ENCODE assay signal across 22 cellular contexts in the genomic region with DNA sequence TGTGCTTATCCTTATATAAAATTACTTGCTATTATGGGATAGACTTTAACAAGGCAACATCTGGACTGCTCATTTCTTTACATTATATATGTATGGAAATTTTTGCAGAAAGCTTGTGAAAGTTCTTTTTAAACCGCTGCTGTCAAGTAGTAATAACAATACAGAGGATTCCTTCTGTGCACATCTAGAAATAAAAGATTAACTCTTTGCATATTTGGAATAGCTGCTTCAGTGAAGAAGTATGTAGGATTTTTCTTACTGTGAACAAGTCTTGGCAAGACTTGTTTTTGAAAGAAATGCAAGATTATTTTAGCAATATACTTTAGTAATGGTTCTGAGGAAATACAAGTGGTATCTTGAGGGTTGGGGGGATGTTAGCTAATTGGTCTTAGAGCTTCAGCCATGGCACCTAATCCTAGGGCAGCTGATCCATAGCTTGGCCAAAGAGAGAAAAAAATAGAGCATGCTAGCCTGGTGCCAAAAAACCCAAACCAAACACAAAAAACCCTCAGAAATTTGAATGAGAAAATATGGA. TPM values are rescaled to one million over a fixed set of nuclear protein-coding genes. Genes with fewer than 3 reads are reported as not detected.
DNase-seq lines count a peak whose midpoint lies in the region; ATAC-seq, FAIRE-seq and TF ChIP-seq lines count a peak whose summit lies in the region.
"Had no signal": no experiment of that assay in that cellular context is flagged by ENCODE, and none has a peak within 500 bp of the region (broad histone marks: within the 10 kb centered on the region; RNA-seq: fewer than 3 reads in every experiment).

No MANE protein-coding gene starts in this region.

- no peak for ATAC-seq in GM21723 (IDR thresholded peaks at IDR 0.05; ENCODE audit: unreplicated experiment)
- no peak for ATAC-seq in left cardiac atrium
- ATAC-seq: activated CD4-positive, CD25-positive, alpha-beta regulatory T cell treated with anti-CD3 and anti-CD28 coated beads, Interleukin-2, amount 50 U/mL, for 24 hours; activated T-helper 17 cell treated with anti-CD3 and anti-CD28 coated beads, Interleukin-2, amount 50 U/mL, for 72 hours; right cardiac atrium; stimulated activated naive CD8-positive, alpha-beta T cell treated with anti-CD3 and anti-CD28 coated beads, Interleukin-15, amount 100 ng/mL, for 72 hours had no signal

- no peaks in the 10 kb centered on the region for H3K27me3 ChIP-seq in breast epithelium
- no peaks in the 10 kb centered on the region for H3K27me3 ChIP-seq in bronchial epithelial cell (ENCODE audit: control insufficient read depth, insufficient read depth, low read length)
- H3K27me3 ChIP-seq in thyroid gland: no peaks in the 10 kb centered on the region
- H3K27me3 ChIP-seq: neutrophil had no signal

- H3K9me3 Mint-ChIP-seq in MCF 10A (ENCODE audit: unreplicated experiment): no peaks in the 10 kb centered on the region
- peaks cover 12% of the 10 kb centered on the region for H3K9me3 Mint-ChIP-seq in glutamatergic neuron (ENCODE audit: unreplicated experiment)
- H3K9me3 Mint-ChIP-seq: activated T-helper 17 cell treated with anti-CD3 and anti-CD28 coated beads, Interleukin-2, amount 50 U/mL, for 72 hours; stimulated activated naive CD8-positive, alpha-beta T cell treated with anti-CD3 and anti-CD28 coated beads, Interleukin-15, amount 100 ng/mL, for 72 hours had no signal

- H3K9me3 ChIP-seq in breast epithelium (no peaks in the 10 kb centered on the region), thyroid gland (no peaks in the 10 kb centered on the region)
- H3K9me3 ChIP-seq: neutrophil had no signal

- WGBS in thyroid gland, 2 donors: 23 to 38% methylated on average over 1 of the region's 1 CpG

- no peak overlapping the region for H3K27ac ChIP-seq in breast epithelium
- peak overlapping the region; percentile 32 to 87 (median 51) for H3K27ac ChIP-seq in thyroid gland
- H3K27ac ChIP-seq: neutrophil had no signal

- DNase-seq in MCF 10A (ENCODE audit: unreplicated experiment) (no peak), breast epithelium (ENCODE audit: low spot score in 2 of 2) (no peak), bronchial epithelial cell (ENCODE audit: low read depth) (peak; percentile 29), glutamatergic neuron (no peak), thyroid gland (no peak), left cardiac atrium (no peak)
- no peak for DNase-seq in stimulated activated CD4-positive, alpha-beta T cell treated with anti-CD3 and anti-CD28 coated beads, Interleukin-2, amount 100 ng/mL, for 24 hours
- DNase-seq: activated CD8-positive, alpha-beta memory T cell treated with anti-CD3 and anti-CD28 coated beads for 24 hours; amniotic stem cell; MV-4-11; NCI-H1930; NCI-H446; right cardiac atrium; stimulated activated naive CD8-positive, alpha-beta T cell treated with anti-CD3 and anti-CD28 coated beads, Interleukin-15, amount 100 ng/mL, for 72 hours had no signal

- H3K4me3 Mint-ChIP-seq in MCF 10A (ENCODE audit: unreplicated experiment) (peak overlapping the region; percentile 41), glutamatergic neuron (ENCODE audit: unreplicated experiment) (peak overlapping the region; percentile 47)
- H3K4me3 Mint-ChIP-seq: activated T-helper 17 cell treated with anti-CD3 and anti-CD28 coated beads, Interleukin-2, amount 50 U/mL, for 72 hours; stimulated activated naive CD8-positive, alpha-beta T cell treated with anti-CD3 and anti-CD28 coated beads, Interleukin-15, amount 100 ng/mL, for 72 hours had no signal

- H3K36me3 ChIP-seq in breast epithelium: no peaks in the 10 kb centered on the region
- no peaks in the 10 kb centered on the region for H3K36me3 ChIP-seq in bronchial epithelial cell (ENCODE audit: control insufficient read depth, insufficient read depth, low read length)
- H3K36me3 ChIP-seq in thyroid gland: no peaks in the 10 kb centered on the region
- H3K36me3 ChIP-seq: neutrophil had no signal

- H3K27me3 Mint-ChIP-seq in MCF 10A (ENCODE audit: insufficient read depth, unreplicated experiment) (no peaks in the 10 kb centered on the region), glutamatergic neuron (ENCODE audit: unreplicated experiment) (peaks cover 10% of the 10 kb centered on the region)
- H3K27me3 Mint-ChIP-seq: activated T-helper 17 cell treated with anti-CD3 and anti-CD28 coated beads, Interleukin-2, amount 50 U/mL, for 72 hours; stimulated activated naive CD8-positive, alpha-beta T cell treated with anti-CD3 and anti-CD28 coated beads, Interleukin-15, amount 100 ng/mL, for 72 hours had no signal

- no peak for TF ChIP-seq POLR2A in breast epithelium (IDR thresholded peaks at IDR 0.05)
- TF ChIP-seq POLR2A in thyroid gland (IDR thresholded peaks at IDR 0.05): no peak

- TF ChIP-seq CTCF in MCF 10A (IDR thresholded peaks at IDR 0.05; ENCODE audit: unreplicated experiment) (no peak), breast epithelium (IDR thresholded peaks at IDR 0.05) (no peak), bronchial epithelial cell (IDR thresholded peaks at IDR 0.05; ENCODE audit: insufficient read depth, low read length, severe bottlenecking) (no peak), glutamatergic neuron (IDR thresholded peaks at IDR 0.05; ENCODE audit: partially characterized antibody, unreplicated experiment) (no peak), thyroid gland (IDR thresholded peaks at IDR 0.05) (no peak)

- intact Hi-C loops in MCF 10A (cut with micrococcal nuclease): no loop called here
- intact Hi-C loops in breast epithelium (cut with DNase I; ENCODE audit: low total_unique reads): no loop called here
- intact Hi-C loops in thyroid gland (cut with DNase I): no loop called here
- intact Hi-C loops in left cardiac atrium (cut with DNase I): no loop called here

- FAIRE-seq in bronchial epithelial cell (lab: Jason Lieb, UNC): no peak
- FAIRE-seq: A204.1, colon, GM19239, islet of Langerhans had no signal

- peaks cover 0 to 6% of the 10 kb centered on the region in 2 donors for H3K4me1 ChIP-seq in breast epithelium
- H3K4me1 ChIP-seq in thyroid gland: peaks cover 48 to 50% of the 10 kb centered on the region in 2 donors

- CTCF ChIA-PET in MCF 10A (lab: Yijun Ruan, JAX): interaction anchor here (0.6 to 1.0 kb wide), 3 partner anchors 10 to 473 kb away, joined by 3 to 4 read pairs (median 4); no protein-coding TSS in a partner anchor

- H3K27ac Mint-ChIP-seq in MCF 10A (ENCODE audit: low read depth, unreplicated experiment): no peak overlapping the region
- H3K27ac Mint-ChIP-seq in glutamatergic neuron (ENCODE audit: unreplicated experiment): peak overlapping the region; percentile 44
- H3K27ac Mint-ChIP-seq: activated T-helper 17 cell treated with anti-CD3 and anti-CD28 coated beads, Interleukin-2, amount 50 U/mL, for 72 hours; stimulated activated naive CD8-positive, alpha-beta T cell treated with anti-CD3 and anti-CD28 coated beads, Interleukin-15, amount 100 ng/mL, for 72 hours had no signal

- POLR2A ChIA-PET in MCF 10A (lab: Yijun Ruan, JAX): interaction anchor here (1.1 to 2.1 kb wide), 4 partner anchors 14 to 180 kb away, joined by 3 to 12 read pairs (median 4); a partner anchor contains a TSS

- H3K36me3 Mint-ChIP-seq in MCF 10A (ENCODE audit: insufficient read depth, unreplicated experiment): no peaks in the 10 kb centered on the region
- H3K36me3 Mint-ChIP-seq in glutamatergic neuron (ENCODE audit: unreplicated experiment): no peaks in the 10 kb centered on the region

- BruUV-seq in MCF 10A (replicated peaks; lab: Mats Ljungman, UMichigan): no TSS peak

- H3K4me3 ChIP-seq in breast epithelium (no peak overlapping the region), bronchial epithelial cell (ENCODE audit: low read depth, low read length) (no peak overlapping the region), thyroid gland (replicated peaks in 1 of 3) (no peak overlapping the region)

- H3K4me1 Mint-ChIP-seq in MCF 10A (ENCODE audit: insufficient read depth, unreplicated experiment) (peaks cover 42% of the 10 kb centered on the region), glutamatergic neuron (ENCODE audit: low read depth, unreplicated experiment) (peaks cover 29% of the 10 kb centered on the region)

RNA-seq across cellular contexts. Expression of a gene that starts 4.3 kb away (rescaled TPM):
- total RNA-seq in MCF 10A (2022) (46.3 and 62.8 TPM in 2 replicates), breast epithelium (10 to 100 TPM; 19.4 to 68.3 (median 61.9) TPM), bronchial epithelial cell (58.7 and 81.8 TPM in 2 replicates), glutamatergic neuron (ENCODE audit: unreplicated experiment) (175 TPM), thyroid gland (10 to 100 TPM; 74.9 to 85.0 (median 76.6) TPM), left cardiac atrium (10 to 100 TPM; 16.1 to 17.6 TPM)

RNA-seq across cellular contexts. Expression of a gene that starts 45.0 kb away (rescaled TPM):
- total RNA-seq in MCF 10A (2022): 54.3 and 65.3 TPM in 2 replicates
- total RNA-seq in breast epithelium: 100 to 1,000 TPM in 1 of 3 donors, 10 to 100 TPM in 2; 65.1 to 117 (median 87.2) TPM
- total RNA-seq in bronchial epithelial cell: 13.7 TPM in 2 replicates
- 31.9 TPM for total RNA-seq in glutamatergic neuron (ENCODE audit: unreplicated experiment)
- 100 to 1,000 TPM in 2 of 4 donors, 10 to 100 TPM in 2; 73.1 to 128 (median 93.7) TPM for total RNA-seq in thyroid gland
- total RNA-seq in left cardiac atrium: 10 to 100 TPM; 53.0 to 56.1 TPM

Comparison
In these comparisons a context has a peak if more than half of its experiments do, and no peak if none do; other contexts are left out.
1. H3K27ac ChIP-seq: peak in thyroid gland (3 of 3); none in breast epithelium (0 of 2).